2 cellular contexts compared by ENCODE assay signal in the genomic region with DNA sequence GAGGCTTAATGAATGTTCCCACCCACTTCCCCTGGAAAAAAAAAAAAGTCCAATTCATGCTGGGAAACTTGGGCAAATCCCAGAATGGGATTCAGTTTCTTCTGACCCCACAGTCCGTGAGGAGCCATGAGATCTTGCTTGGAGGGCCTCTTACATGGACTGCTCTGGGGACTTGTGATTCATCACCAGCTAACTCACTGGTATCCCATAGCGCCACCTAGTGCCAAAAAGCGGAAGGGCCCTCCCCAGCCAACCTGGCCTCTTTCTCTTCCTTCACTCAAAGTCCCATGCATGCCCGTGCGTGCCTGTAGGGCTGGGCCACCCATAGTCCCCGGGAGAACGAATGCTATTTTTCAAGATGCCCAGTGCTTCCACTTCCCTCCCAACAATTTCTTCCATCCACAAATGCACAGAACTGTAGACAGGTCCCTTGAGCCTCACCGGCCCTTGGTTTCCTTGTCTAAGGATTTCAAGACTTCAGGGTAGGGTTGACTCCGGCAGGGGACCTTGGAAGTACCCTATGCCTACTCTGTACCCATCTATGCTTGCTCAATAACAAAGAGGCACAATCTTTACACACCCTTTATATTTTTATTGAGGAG.
A peak's percentile ranks its signal among the peaks of the same experiment; 100 is the strongest.
TF ChIP-seq lines count a peak whose summit lies in the region.

No MANE protein-coding gene starts in this region.

TF ChIP-seq in GM12891, 5 proteins besides CTCF, POLR2A, EP300 and RAD21:
- no peak for TF ChIP-seq POU2F2 (IDR thresholded peaks at IDR 0.05; ENCODE audit: low read depth, low read length)
- 0 out of 2 replicates have a peak, but pooled peaks have one; percentile 24 for TF ChIP-seq SPI1 (IDR thresholded peaks at IDR 0.05; ENCODE audit: low read depth, low read length)
TF ChIP-seq in GM12891: peak in this region for 1.

TF ChIP-seq in K562, 482 proteins besides CTCF, POLR2A, EP300 and RAD21 (continued from another document):
- peak; percentile 1 for TF ChIP-seq MEIS2 (IDR thresholded peaks at IDR 0.05; ENCODE audit: partially characterized antibody)
- peak; percentile 30; the same call in 1 of the 2 replicates for TF ChIP-seq DEAF1 (CRISPR knock-in tag; IDR thresholded peaks at IDR 0.05)
- peak; percentile 38; the same call in 1 of the 2 replicates for TF ChIP-seq JUND (IDR thresholded peaks at IDR 0.05; ENCODE audit: borderline replicate concordance, low read depth, low read length)
- no peak for TF ChIP-seq JUND (tag; IDR thresholded peaks at IDR 0.05; ENCODE audit: borderline replicate concordance, low read depth, low read length)
- TF ChIP-seq FOSL1 (tag; conservative IDR thresholded peaks at IDR 0.05): peak; percentile 52; the same call in 1 of the 2 replicates
- no peak for TF ChIP-seq ZNF444 (CRISPR knock-in tag; IDR thresholded peaks at IDR 0.05)
- TF ChIP-seq, protein P1, sequence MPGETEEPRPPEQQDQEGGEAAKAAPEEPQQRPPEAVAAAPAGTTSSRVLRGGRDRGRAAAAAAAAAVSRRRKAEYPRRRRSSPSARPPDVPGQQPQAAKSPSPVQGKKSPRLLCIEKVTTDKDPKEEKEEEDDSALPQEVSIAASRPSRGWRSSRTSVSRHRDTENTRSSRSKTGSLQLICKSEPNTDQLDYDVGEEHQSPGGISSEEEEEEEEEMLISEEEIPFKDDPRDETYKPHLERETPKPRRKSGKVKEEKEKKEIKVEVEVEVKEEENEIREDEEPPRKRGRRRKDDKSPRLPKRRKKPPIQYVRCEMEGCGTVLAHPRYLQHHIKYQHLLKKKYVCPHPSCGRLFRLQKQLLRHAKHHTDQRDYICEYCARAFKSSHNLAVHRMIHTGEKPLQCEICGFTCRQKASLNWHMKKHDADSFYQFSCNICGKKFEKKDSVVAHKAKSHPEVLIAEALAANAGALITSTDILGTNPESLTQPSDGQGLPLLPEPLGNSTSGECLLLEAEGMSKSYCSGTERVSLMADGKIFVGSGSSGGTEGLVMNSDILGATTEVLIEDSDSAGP (CRISPR knock-in tag; IDR thresholded peaks at IDR 0.05): no peak
- TF ChIP-seq CTBP1 (IDR thresholded peaks at IDR 0.05; ENCODE audit: borderline replicate concordance): 0 out of 2 replicates have a peak, but pooled peaks have one; percentile 16
- TF ChIP-seq SPI1 (IDR thresholded peaks at IDR 0.05; ENCODE audit: borderline replicate concordance, low read depth, low read length): peak; percentile 64; the same call in 1 of the 2 replicates
TF ChIP-seq in K562: peak in this region for 7.
